18 cellular contexts compared by ENCODE assay signal in the genomic region with DNA sequence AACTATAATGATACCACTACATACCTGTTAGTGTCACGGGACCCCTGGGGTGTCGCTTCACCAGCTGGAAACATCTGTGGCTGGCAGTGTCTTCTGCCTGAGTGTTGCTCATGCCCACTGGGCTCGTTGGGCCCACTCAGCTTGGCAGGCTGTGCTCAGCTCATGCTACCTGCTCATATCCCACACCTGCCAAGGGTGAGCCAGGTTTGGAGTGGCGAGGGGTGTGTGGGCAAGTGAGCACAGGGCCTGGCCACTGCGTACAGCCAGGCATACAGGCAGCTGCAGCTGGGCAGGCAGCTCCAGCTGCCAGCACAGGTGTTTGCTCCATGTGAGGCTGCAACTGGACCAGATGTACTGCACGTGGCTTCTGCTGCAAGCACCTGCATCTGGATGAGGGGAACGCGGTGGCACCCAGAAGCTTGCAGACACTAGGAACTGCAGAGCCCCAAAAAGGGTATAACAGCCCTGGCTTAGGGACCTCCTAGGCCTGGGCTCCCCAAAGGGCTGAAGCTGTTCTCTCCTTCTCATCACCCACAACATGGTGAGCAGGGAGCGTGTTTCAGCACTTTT.
"Had no signal": no experiment of that assay in that cellular context is flagged by ENCODE, and none has a peak within 500 bp of the region (broad histone marks: within the 10 kb centered on the region; RNA-seq: fewer than 3 reads in every experiment).

No MANE protein-coding gene starts in this region.

- H3K27me3 ChIP-seq: stomach, thyroid gland had no signal

- DNase-seq: cerebellar nuclear complex; dorsolateral prefrontal cortex; effector CD4-positive, alpha-beta T cell; head of caudate nucleus; kidney; natural killer cell; psoas muscle; right cardiac atrium; spleen; stimulated activated CD4-positive, alpha-beta T cell treated with anti-CD3 and anti-CD28 coated beads, Interleukin-15, amount 100 ng/mL, for 24 hours; stimulated activated CD4-positive, alpha-beta T cell treated with anti-CD3 and anti-CD28 coated beads, Interleukin-2, amount 100 ng/mL, for 48 hours; stimulated activated naive CD4-positive, alpha-beta T cell treated with Interleukin-2 at 50 U/mL for 16 hours; stomach; thyroid gland; trophoblast cell had no signal

- H3K9me3 ChIP-seq: psoas muscle, stomach, thyroid gland had no signal

- H3K27ac ChIP-seq: dorsolateral prefrontal cortex, psoas muscle, skin epidermis, spleen, stomach, thyroid gland had no signal

- H3K4me3 ChIP-seq: dorsolateral prefrontal cortex, lung, psoas muscle, skin epidermis, spleen, stomach, thyroid gland had no signal

- H3K36me3 ChIP-seq: spleen, stomach, thyroid gland had no signal

- H3K4me1 ChIP-seq: psoas muscle, spleen, stomach, thyroid gland had no signal

- ATAC-seq: left lobe of liver, natural killer cell, psoas muscle, right cardiac atrium had no signal
